Comparison of ENCODE assay signal across 16 cellular contexts in the genomic region with DNA sequence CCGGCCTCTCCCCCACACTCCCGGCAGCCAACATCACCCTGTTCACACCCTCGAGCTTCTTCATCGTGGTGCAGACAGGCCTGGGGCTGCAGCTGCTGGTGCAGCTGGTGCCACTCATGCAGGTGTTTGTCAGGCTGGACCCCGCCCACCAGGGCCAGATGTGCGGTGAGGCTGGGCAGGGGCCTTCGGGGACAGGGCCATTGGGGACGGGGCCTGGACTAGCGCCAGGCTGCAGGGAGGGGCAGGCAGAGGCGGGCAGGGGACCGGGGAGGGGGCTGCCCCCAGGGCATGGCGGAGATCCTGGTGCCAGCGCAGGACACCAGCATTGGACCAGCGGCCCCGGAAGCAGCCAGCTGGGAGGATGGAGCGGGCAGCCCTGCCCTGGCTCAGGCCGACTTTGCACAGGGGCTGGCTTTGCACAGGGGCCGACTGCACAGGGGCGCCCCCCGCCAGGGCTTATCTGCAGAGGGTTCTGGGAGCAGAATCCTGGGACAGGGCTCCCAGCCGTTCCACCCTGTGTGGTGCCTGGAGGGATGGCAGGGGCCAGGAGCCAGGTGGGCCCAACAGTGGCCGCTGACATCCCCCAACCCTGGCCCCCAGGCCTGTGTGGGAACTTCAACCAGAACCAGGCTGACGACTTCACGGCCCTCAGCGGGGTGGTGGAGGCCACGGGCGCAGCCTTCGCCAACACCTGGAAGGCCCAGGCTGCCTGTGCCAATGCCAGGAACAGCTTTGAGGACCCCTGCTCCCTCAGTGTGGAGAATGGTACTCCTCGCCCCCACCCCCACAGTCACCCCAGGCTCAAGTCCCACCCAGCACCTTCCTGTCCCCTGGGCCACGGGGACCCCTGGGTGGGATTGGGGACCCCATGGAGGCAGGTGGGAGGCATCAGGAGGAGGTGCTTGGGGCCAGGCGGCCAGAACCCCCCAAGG. TPM values are rescaled to one million over a fixed set of nuclear protein-coding genes. Genes with fewer than 3 reads are reported as not detected.
DNase-seq lines count a peak whose midpoint lies in the region; ATAC-seq and TF ChIP-seq lines count a peak whose summit lies in the region.
"Had no signal": no experiment of that assay in that cellular context is flagged by ENCODE, and none has a peak within 500 bp of the region (broad histone marks: within the 10 kb centered on the region; RNA-seq: fewer than 3 reads in every experiment).

No MANE protein-coding gene starts in this region.

- H3K4me3 Mint-ChIP-seq in CD14-positive monocyte (peak overlapping the region in 1 of 2 donors; percentile 28), chondrocyte (ENCODE audit: unreplicated experiment) (no peak overlapping the region)
- H3K4me3 Mint-ChIP-seq: activated naive CD8-positive, alpha-beta T cell; naive B cell had no signal

- H3K27ac Mint-ChIP-seq in CD14-positive monocyte: peak overlapping the region in 1 of 7 donors; percentile 63
- H3K27ac Mint-ChIP-seq in chondrocyte (ENCODE audit: unreplicated experiment): no peak overlapping the region
- H3K27ac Mint-ChIP-seq: activated naive CD8-positive, alpha-beta T cell had no signal

- peaks cover 46% of the 10 kb centered on the region for H3K4me1 ChIP-seq in mucosa of descending colon (ENCODE audit: low read depth)
- H3K4me1 ChIP-seq: breast epithelium had no signal

- H3K4me3 ChIP-seq in mucosa of descending colon (no peak overlapping the region), MG63 (no peak overlapping the region)
- H3K4me3 ChIP-seq: breast epithelium had no signal

- no peaks in the 10 kb centered on the region for H3K9me3 ChIP-seq in mucosa of descending colon
- H3K9me3 ChIP-seq in MG63: no peaks in the 10 kb centered on the region
- H3K9me3 ChIP-seq: breast epithelium had no signal

- TF ChIP-seq CTCF in CD14-positive monocyte (IDR thresholded peaks at IDR 0.05) (no peak), chondrocyte (IDR thresholded peaks at IDR 0.05) (no peak), mucosa of descending colon (IDR thresholded peaks at IDR 0.05) (no peak)

- peaks cover 38% of the 10 kb centered on the region for H3K27me3 ChIP-seq in MG63

- H3K36me3 ChIP-seq in mucosa of descending colon (ENCODE audit: low read depth) (no peaks in the 10 kb centered on the region), MG63 (no peaks in the 10 kb centered on the region)
- H3K36me3 ChIP-seq: breast epithelium had no signal

- H3K36me3 Mint-ChIP-seq in CD14-positive monocyte: no peaks in the 10 kb centered on the region
- H3K36me3 Mint-ChIP-seq in chondrocyte (ENCODE audit: low read depth): no peaks in the 10 kb centered on the region
- H3K36me3 Mint-ChIP-seq: activated naive CD8-positive, alpha-beta T cell; naive B cell had no signal

- H3K9me3 Mint-ChIP-seq in CD14-positive monocyte (no peaks in the 10 kb centered on the region), chondrocyte (ENCODE audit: low read depth) (no peaks in the 10 kb centered on the region)
- H3K9me3 Mint-ChIP-seq: naive B cell had no signal

- no peaks in the 10 kb centered on the region for H3K4me1 Mint-ChIP-seq in CD14-positive monocyte
- no peaks in the 10 kb centered on the region for H3K4me1 Mint-ChIP-seq in chondrocyte (ENCODE audit: low read depth)
- H3K4me1 Mint-ChIP-seq: naive B cell had no signal

- peaks cover 0 to 5% (median 0%) of the 10 kb centered on the region in 3 donors for H3K27me3 Mint-ChIP-seq in CD14-positive monocyte (ENCODE audit: low read depth in 3 of 3)
- H3K27me3 Mint-ChIP-seq in chondrocyte (ENCODE audit: low read depth): peaks cover 8% of the 10 kb centered on the region
- H3K27me3 Mint-ChIP-seq: activated naive CD8-positive, alpha-beta T cell; naive B cell had no signal

- ATAC-seq in mucosa of descending colon (no peak), HG02885 (IDR thresholded peaks at IDR 0.05; ENCODE audit: poor library complexity, unreplicated experiment) (no peak), HG03025 (IDR thresholded peaks at IDR 0.05; ENCODE audit: low FRiP score, unreplicated experiment) (no peak)

- intact Hi-C loops in CD14-positive monocyte (cut with micrococcal nuclease) (no loop called here), mucosa of descending colon (cut with DNase I, micrococcal nuclease) (no loop called here)

- peak; percentile 41 for DNase-seq in CD14-positive monocyte (ENCODE audit: low spot score)
- peak; percentile 18 for DNase-seq in DMS79 (lab: John Stamatoyannopoulos, UW)
- peak; percentile 94 for DNase-seq in chondrocyte (ENCODE audit: low spot score)
- DNase-seq in mucosa of descending colon: peak; percentile 33 to 66 (median 53)
- DNase-seq in MG63: no peak
- DNase-seq: activated CD4-positive, alpha-beta T cell treated with anti-CD3 and anti-CD28 coated beads for 4 hours; C1 segment of cervical spinal cord; effector memory CD4-positive, alpha-beta T cell; HCEC 1CT; naive B cell; SHP77 treated with DMSO at 0.1 percent for 48 hours had no signal

RNA-seq across cellular contexts. Expression of gene MUC5B, which starts 8.8 kb away (rescaled TPM):
- polyA plus RNA-seq in CD14-positive monocyte: not detected
- total RNA-seq in chondrocyte (not detected in 3 replicates), mucosa of descending colon (100 to 1,000 TPM; 133 to 431 (median 135) TPM)
- not detected in 2 replicates for total RNA-seq in MG63 (2014; rRNA removed; shearing (Covaris generic); ENCODE audit: low replicate concordance)
- total RNA-seq: subcutaneous adipose tissue had no signal

Comparison
In these comparisons a context has a peak if more than half of its experiments do, and no peak if none do; other contexts are left out.
1. RNA of gene MUC5B, which starts 8.8 kb away (total RNA-seq): 133 to 431 TPM in mucosa of descending colon; not detected in chondrocyte and not detected in MG63; every median in the first group is over 100 times any median in the second.